In genomic region chr5:4189317-4189716, GRCh38 we compare ENCODE assay signal across 19 cellular contexts.
A peak's percentile ranks its signal among the peaks of the same experiment; 100 is the strongest.
DNase-seq lines count a peak whose midpoint lies in the region; ATAC-seq and TF ChIP-seq lines count a peak whose summit lies in the region.
"Had no signal": no experiment of that assay in that cellular context is flagged by ENCODE, and none has a peak within 500 bp of the region (broad histone marks: within the 10 kb centered on the region; RNA-seq: fewer than 3 reads in every experiment).

No MANE protein-coding gene starts in this region.

- no peak overlapping the region for H3K4me2 ChIP-seq in osteoblast (ENCODE audit: insufficient read depth, low read length)
- H3K4me2 ChIP-seq: PC-9 had no signal

- no peaks in the 10 kb centered on the region for H3K36me3 Mint-ChIP-seq in activated CD4-positive, alpha-beta T cell treated with anti-CD3 and anti-CD28 coated beads for 36 hours (ENCODE audit: low read depth)
- H3K36me3 Mint-ChIP-seq in activated naive CD8-positive, alpha-beta T cell treated with anti-CD3 and anti-CD28 coated beads, Interleukin-2, amount 50 U/mL, for 24 hours (ENCODE audit: low read depth) = no peaks in the 10 kb centered on the region

- peak; percentile 51 for DNase-seq in activated CD4-positive, alpha-beta T cell treated with anti-CD3 and anti-CD28 coated beads for 36 hours
- DNase-seq in activated CD4-positive, alpha-beta T cell treated with anti-CD3 and anti-CD28 coated beads, Interleukin-2, amount 50 U/mL, for 1 hour = no peak
- DNase-seq in CD1c-positive myeloid dendritic cell (ENCODE audit: extremely low spot score) (peak; percentile 21), NAMALWA (ENCODE audit: low spot score) (peak; percentile 51), osteoblast (ENCODE audit: insufficient read length, low spot score, missing footprints) (no peak), omental fat pad (ENCODE audit: low spot score) (no peak)
- no peak for DNase-seq in activated naive CD8-positive, alpha-beta T cell treated with anti-CD3 and anti-CD28 coated beads, Interleukin-2, amount 50 U/mL, for 24 hours
- DNase-seq: activated B cell treated with CpG ODN at 0.5 μM for 24 hours, activated T-cell treated with anti-CD3 and anti-CD28 coated beads for 4 hours, dermis blood vessel endothelial cell, foreskin melanocyte, GOT3, NCI-H187, NCI-H524, PC-9, retina had no signal

- no peaks in the 10 kb centered on the region for H3K79me2 ChIP-seq in osteoblast (ENCODE audit: insufficient read depth, low read length)

- CTCF ChIA-PET in activated CD4-positive, alpha-beta T cell treated with anti-CD3 and anti-CD28 coated beads for 36 hours (lab: Charles Lee) = no interaction called here

- no peak overlapping the region for H3K27ac Mint-ChIP-seq in activated CD4-positive, alpha-beta T cell treated with anti-CD3 and anti-CD28 coated beads for 36 hours
- no peak overlapping the region for H3K27ac Mint-ChIP-seq in activated naive CD8-positive, alpha-beta T cell treated with anti-CD3 and anti-CD28 coated beads, Interleukin-2, amount 50 U/mL, for 24 hours
- H3K27ac Mint-ChIP-seq: activated B cell treated with CpG ODN at 0.5 μM for 24 hours had no signal

- intact Hi-C loops in activated CD4-positive, alpha-beta T cell treated with anti-CD3 and anti-CD28 coated beads for 36 hours (cut with DNase I, micrococcal nuclease) = no loop called here

- H3K36me3 ChIP-seq in osteoblast (ENCODE audit: insufficient read depth, low read length) = no peaks in the 10 kb centered on the region
- H3K36me3 ChIP-seq: SJCRH30 had no signal

- no peak overlapping the region for H2AFZ ChIP-seq in osteoblast (ENCODE audit: low read length)
- H2AFZ ChIP-seq: PC-9 had no signal

- no peaks in the 10 kb centered on the region for H3K27me3 Mint-ChIP-seq in activated CD4-positive, alpha-beta T cell treated with anti-CD3 and anti-CD28 coated beads for 36 hours
- no peaks in the 10 kb centered on the region for H3K27me3 Mint-ChIP-seq in activated naive CD8-positive, alpha-beta T cell treated with anti-CD3 and anti-CD28 coated beads, Interleukin-2, amount 50 U/mL, for 24 hours
- H3K27me3 Mint-ChIP-seq: activated B cell treated with CpG ODN at 0.5 μM for 24 hours had no signal

- H3K27me3 ChIP-seq in osteoblast (ENCODE audit: insufficient read depth, low read length) = no peaks in the 10 kb centered on the region
- H3K27me3 ChIP-seq: SJCRH30 had no signal

- H4K20me1 ChIP-seq in osteoblast (ENCODE audit: insufficient read depth, low read length) = no peaks in the 10 kb centered on the region

- no peaks in the 10 kb centered on the region for H3K9me3 ChIP-seq in osteoblast (ENCODE audit: low read depth, low read length)
- H3K9me3 ChIP-seq: SJCRH30 had no signal

- H3K27ac ChIP-seq in osteoblast (ENCODE audit: low read depth, low read length) = no peak overlapping the region
- H3K27ac ChIP-seq: C4-2B, PC-9, SJCRH30 had no signal

- H3K4me1 ChIP-seq in osteoblast (ENCODE audit: insufficient read depth, low read length) = no peaks in the 10 kb centered on the region
- H3K4me1 ChIP-seq: SJCRH30 had no signal

- no peak overlapping the region for H3K4me3 Mint-ChIP-seq in activated CD4-positive, alpha-beta T cell treated with anti-CD3 and anti-CD28 coated beads for 36 hours
- no peak overlapping the region for H3K4me3 Mint-ChIP-seq in activated naive CD8-positive, alpha-beta T cell treated with anti-CD3 and anti-CD28 coated beads, Interleukin-2, amount 50 U/mL, for 24 hours
- H3K4me3 Mint-ChIP-seq: activated B cell treated with CpG ODN at 0.5 μM for 24 hours had no signal

- H3K9me3 Mint-ChIP-seq in activated CD4-positive, alpha-beta T cell treated with anti-CD3 and anti-CD28 coated beads for 36 hours (ENCODE audit: low read depth) = peaks cover under 1% of the 10 kb centered on the region
- peaks cover 24% of the 10 kb centered on the region for H3K9me3 Mint-ChIP-seq in activated naive CD8-positive, alpha-beta T cell treated with anti-CD3 and anti-CD28 coated beads, Interleukin-2, amount 50 U/mL, for 24 hours

- no peaks in the 10 kb centered on the region for H3K4me1 Mint-ChIP-seq in activated CD4-positive, alpha-beta T cell treated with anti-CD3 and anti-CD28 coated beads for 36 hours
- H3K4me1 Mint-ChIP-seq in activated naive CD8-positive, alpha-beta T cell treated with anti-CD3 and anti-CD28 coated beads, Interleukin-2, amount 50 U/mL, for 24 hours = no peaks in the 10 kb centered on the region
- H3K4me1 Mint-ChIP-seq: activated B cell treated with CpG ODN at 0.5 μM for 24 hours had no signal

- peak; percentile 64 for ATAC-seq in activated CD4-positive, alpha-beta T cell treated with anti-CD3 and anti-CD28 coated beads for 36 hours
- peak; percentile 38 for ATAC-seq in activated naive CD8-positive, alpha-beta T cell treated with anti-CD3 and anti-CD28 coated beads, Interleukin-2, amount 50 U/mL, for 24 hours
- ATAC-seq in omental fat pad (ENCODE audit: low FRiP score) (no peak), GM18502 (IDR thresholded peaks at IDR 0.05; ENCODE audit: poor library complexity, unreplicated experiment) (no peak)

- POLR2A ChIA-PET in activated CD4-positive, alpha-beta T cell treated with anti-CD3 and anti-CD28 coated beads for 36 hours (lab: Charles Lee) = no interaction called here

- no peak overlapping the region for H3K4me3 ChIP-seq in osteoblast (ENCODE audit: insufficient read depth, low read length)
- H3K4me3 ChIP-seq: PC-9, SJCRH30 had no signal

- no peak for TF ChIP-seq CTCF in osteoblast (IDR thresholded peaks at IDR 0.05; ENCODE audit: extremely low read depth, low read depth, low read length)
- TF ChIP-seq CTCF in omental fat pad (IDR thresholded peaks at IDR 0.05) = no peak

Comparison
In these comparisons a context has a peak if more than half of its experiments do, and no peak if none do; other contexts are left out.
1. DNase-seq: peak in activated CD4-positive, alpha-beta T cell treated with anti-CD3 and anti-CD28 coated beads for 36 hours (single experiment), CD1c-positive myeloid dendritic cell (single experiment) and NAMALWA (single experiment); none in activated CD4-positive, alpha-beta T cell treated with anti-CD3 and anti-CD28 coated beads, Interleukin-2, amount 50 U/mL, for 1 hour (single experiment), activated naive CD8-positive, alpha-beta T cell treated with anti-CD3 and anti-CD28 coated beads, Interleukin-2, amount 50 U/mL, for 24 hours (single experiment), osteoblast (single experiment) and omental fat pad (single experiment).
2. ATAC-seq: peak in activated CD4-positive, alpha-beta T cell treated with anti-CD3 and anti-CD28 coated beads for 36 hours (single experiment) and activated naive CD8-positive, alpha-beta T cell treated with anti-CD3 and anti-CD28 coated beads, Interleukin-2, amount 50 U/mL, for 24 hours (single experiment); none in omental fat pad (single experiment) and GM18502 (single experiment).